In genomic region chr4:152255437-152255836, GRCh38 we compare ENCODE assay signal across 8 cellular contexts.
DNase-seq lines count a peak whose midpoint lies in the region; ATAC-seq and TF ChIP-seq lines count a peak whose summit lies in the region.

No MANE protein-coding gene starts in this region.

- no peaks in the 10 kb centered on the region for H3K4me1 Mint-ChIP-seq in activated T-helper 1 cell treated with anti-CD3 and anti-CD28 coated beads, Interleukin-12 subunit alpha, Interleukin-12 subunit beta, Interleukin-2, Interleukin-4 antibody, amounts not matched to agents 30 ng/mL and 10 ng/mL and 1 ng/mL, durations not matched to agents 14 hours and 24 hours and 36 hours (ENCODE audit: low read depth)
- peaks cover 7% of the 10 kb centered on the region for H3K4me1 Mint-ChIP-seq in osteocyte (ENCODE audit: unreplicated experiment)

- H3K27ac Mint-ChIP-seq in activated T-helper 1 cell treated with anti-CD3 and anti-CD28 coated beads, Interleukin-12 subunit alpha, Interleukin-12 subunit beta, Interleukin-2, Interleukin-4 antibody, amounts not matched to agents 30 ng/mL and 10 ng/mL and 1 ng/mL, durations not matched to agents 14 hours and 24 hours and 36 hours, result no peak overlapping the region
- H3K27ac Mint-ChIP-seq in osteocyte (ENCODE audit: unreplicated experiment), result peak overlapping the region; percentile 19

- H3K27me3 Mint-ChIP-seq in activated T-helper 1 cell treated with anti-CD3 and anti-CD28 coated beads, Interleukin-12 subunit alpha, Interleukin-12 subunit beta, Interleukin-2, Interleukin-4 antibody, amounts not matched to agents 30 ng/mL and 10 ng/mL and 1 ng/mL, durations not matched to agents 14 hours and 24 hours and 36 hours (ENCODE audit: insufficient read depth), result no peaks in the 10 kb centered on the region
- H3K27me3 Mint-ChIP-seq in osteocyte (ENCODE audit: unreplicated experiment), result peaks cover 13% of the 10 kb centered on the region

- peaks cover 13% of the 10 kb centered on the region for H3K36me3 Mint-ChIP-seq in activated T-helper 1 cell treated with anti-CD3 and anti-CD28 coated beads, Interleukin-12 subunit alpha, Interleukin-12 subunit beta, Interleukin-2, Interleukin-4 antibody, amounts not matched to agents 30 ng/mL and 10 ng/mL and 1 ng/mL, durations not matched to agents 14 hours and 24 hours and 36 hours (ENCODE audit: low read depth)
- H3K36me3 Mint-ChIP-seq in osteocyte (ENCODE audit: unreplicated experiment), result peaks cover 4% of the 10 kb centered on the region

- no peak for TF ChIP-seq CTCF in osteocyte (IDR thresholded peaks at IDR 0.05)

- intact Hi-C loops in activated T-helper 1 cell treated with anti-CD3 and anti-CD28 coated beads, Interleukin-12 subunit alpha, Interleukin-12 subunit beta, Interleukin-2, Interleukin-4 antibody, amounts not matched to agents 30 ng/mL and 10 ng/mL and 1 ng/mL, durations not matched to agents 14 hours and 24 hours and 36 hours (cut with micrococcal nuclease), result loop anchor here (1.0 to 10.0 kb wide), 6 partner anchors 73 to 1158 kb away; partner anchors contain the start of genes FBXW7, GATB and RPS3A

- H3K9me3 Mint-ChIP-seq in activated T-helper 1 cell treated with anti-CD3 and anti-CD28 coated beads, Interleukin-12 subunit alpha, Interleukin-12 subunit beta, Interleukin-2, Interleukin-4 antibody, amounts not matched to agents 30 ng/mL and 10 ng/mL and 1 ng/mL, durations not matched to agents 14 hours and 24 hours and 36 hours, result peaks cover 14% of the 10 kb centered on the region
- peaks cover 18% of the 10 kb centered on the region for H3K9me3 Mint-ChIP-seq in osteocyte (ENCODE audit: unreplicated experiment)

- peak; percentile 81 for DNase-seq in NCI-H510A treated with DMSO at 0.1 percent for 48 hours (lab: John Stamatoyannopoulos, UW)
- peak; percentile 70 for DNase-seq in activated T-helper 1 cell treated with anti-CD3 and anti-CD28 coated beads, Interleukin-12 subunit alpha, Interleukin-12 subunit beta, Interleukin-2, Interleukin-4 antibody, amounts not matched to agents 30 ng/mL and 10 ng/mL and 1 ng/mL, durations not matched to agents 14 hours and 24 hours and 36 hours (ENCODE audit: low spot score)
- no peak for DNase-seq in osteocyte (ENCODE audit: extremely low spot score, unreplicated experiment)
- no peak for DNase-seq in NCI-H2081 treated with DMSO at 0.1 percent for 48 hours (lab: John Stamatoyannopoulos, UW)
- no peak for DNase-seq in Ammon's horn (ENCODE audit: low spot score)
- no peak for DNase-seq in mucosa of gallbladder (ENCODE audit: low spot score)

- ATAC-seq in GM18873 (IDR thresholded peaks at IDR 0.05; ENCODE audit: low FRiP score, unreplicated experiment) (peak; percentile 93), HG02885 (IDR thresholded peaks at IDR 0.05; ENCODE audit: poor library complexity, unreplicated experiment) (peak; percentile 93)

- no peak overlapping the region for H3K4me3 Mint-ChIP-seq in activated T-helper 1 cell treated with anti-CD3 and anti-CD28 coated beads, Interleukin-12 subunit alpha, Interleukin-12 subunit beta, Interleukin-2, Interleukin-4 antibody, amounts not matched to agents 30 ng/mL and 10 ng/mL and 1 ng/mL, durations not matched to agents 14 hours and 24 hours and 36 hours
- no peak overlapping the region for H3K4me3 Mint-ChIP-seq in osteocyte (ENCODE audit: unreplicated experiment)

Comparison
In these comparisons a context has a peak if more than half of its experiments do, and no peak if none do; other contexts are left out.
1. DNase-seq: peak in NCI-H510A treated with DMSO at 0.1 percent for 48 hours (single experiment) and activated T-helper 1 cell treated with anti-CD3 and anti-CD28 coated beads, Interleukin-12 subunit alpha, Interleukin-12 subunit beta, Interleukin-2, Interleukin-4 antibody, amounts not matched to agents 30 ng/mL and 10 ng/mL and 1 ng/mL, durations not matched to agents 14 hours and 24 hours and 36 hours (single experiment); none in osteocyte (single experiment), NCI-H2081 treated with DMSO at 0.1 percent for 48 hours (single experiment), Ammon's horn (single experiment) and mucosa of gallbladder (single experiment).